Comparison of ENCODE assay signal across 8 cellular contexts in the genomic region with DNA sequence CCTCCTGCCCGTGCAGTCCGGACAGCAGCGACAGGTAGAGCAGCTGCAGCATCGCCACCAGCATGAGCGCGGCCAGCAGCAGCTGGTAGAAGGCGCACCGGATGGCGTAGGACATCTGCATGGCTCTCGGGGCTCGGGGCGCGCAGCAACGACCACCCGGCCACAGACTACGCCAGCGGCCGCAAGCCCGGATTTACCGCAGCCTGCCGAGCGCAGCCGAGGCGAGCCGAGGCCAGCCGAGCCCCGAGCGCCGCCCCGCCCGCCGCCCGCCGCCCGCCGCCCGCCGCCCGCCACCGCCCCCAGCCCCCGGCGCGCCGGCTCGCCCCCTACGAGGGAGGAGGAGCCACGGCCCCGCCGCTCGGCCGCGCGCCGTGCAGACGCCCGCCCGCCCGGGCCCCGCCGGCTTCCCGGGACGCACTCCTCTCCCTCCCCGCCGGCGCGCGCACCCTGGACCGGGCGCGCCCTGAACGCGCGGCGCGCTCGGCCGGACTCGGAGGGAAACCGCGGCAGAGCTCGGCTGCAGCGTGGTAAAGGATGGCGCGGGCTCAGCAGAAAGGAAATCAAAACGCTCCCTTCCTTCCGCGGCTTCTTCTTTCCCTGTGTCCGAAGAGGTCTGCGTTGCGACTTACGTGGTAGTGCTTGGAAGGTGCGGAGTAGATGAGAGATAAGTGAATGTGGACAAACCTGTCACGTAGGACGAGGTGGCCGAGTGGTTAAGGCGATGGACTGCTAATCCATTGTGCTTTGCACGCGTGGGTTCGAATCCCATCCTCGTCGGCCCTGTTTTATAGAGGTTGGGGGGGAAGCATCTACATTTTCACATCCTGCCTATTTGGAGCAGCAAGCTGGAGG. TPM values are rescaled to one million over a fixed set of nuclear protein-coding genes. Genes with fewer than 3 reads are reported as not detected.
A peak's percentile ranks its signal among the peaks of the same experiment; 100 is the strongest.
DNase-seq lines count a peak whose midpoint lies in the region; ATAC-seq and TF ChIP-seq lines count a peak whose summit lies in the region.

Gene B4GAT1 (minus strand): TSS at position 205 of the 852 bp plus-strand sequence. CDS start 84 bp downstream, at position 121.

- H3K4me1 Mint-ChIP-seq in activated T-helper 2 cell treated with anti-CD3 and anti-CD28 coated beads, Interferon-gamma antibody, Interleukin-2, Interleukin-4, amounts not matched to agents 10 μg/mL and 5 μg/mL and 100 μg/mL, durations not matched to agents 14 hours and 24 hours and 36 hours (ENCODE audit: low read depth), result peaks cover 32% of the 10 kb centered on the region
- H3K4me1 Mint-ChIP-seq in naive thymus-derived CD8-positive, alpha-beta T cell, result peaks cover 26 to 62% (median 48%) of the 10 kb centered on the region in 4 donors
- H3K4me1 Mint-ChIP-seq in stimulated activated effector memory CD8-positive, alpha-beta T cell treated with anti-CD3 and anti-CD28 coated beads, Interleukin-12 subunit alpha, Interleukin-12 subunit beta, amount 100 ng/mL, for 72 hours, result peaks cover 49% of the 10 kb centered on the region

- POLR2A ChIA-PET in AG04449 (lab: Yijun Ruan, JAX), result interaction anchor here (0.7 to 2.5 kb wide), 6 partner anchors 9 to 58 kb away, joined by 3 to 11 read pairs (median 4); partner anchors contain the start of genes CD248, RIN1 and YIF1A
- POLR2A ChIA-PET in naive thymus-derived CD8-positive, alpha-beta T cell (lab: Charles Lee), result interaction anchor here (0.6 to 5.8 kb wide), 10 partner anchors 9 to 1230 kb away, joined by 3 to 82 read pairs (median 6); partner anchors contain the start of genes CD248, RIN1, SLC29A2 and ZNHIT2

- peak within 1 kb of the TSS; percentile 97 for H3K9ac ChIP-seq in Karpas-422 (ENCODE audit: low read length)

- H3K9me3 Mint-ChIP-seq in activated T-helper 2 cell treated with anti-CD3 and anti-CD28 coated beads, Interferon-gamma antibody, Interleukin-2, Interleukin-4, amounts not matched to agents 10 μg/mL and 5 μg/mL and 100 μg/mL, durations not matched to agents 14 hours and 24 hours and 36 hours, result no peaks in the 10 kb centered on the region
- peaks cover 0 to 5% (median 0%) of the 10 kb centered on the region in 9 donors for H3K9me3 Mint-ChIP-seq in naive thymus-derived CD8-positive, alpha-beta T cell
- H3K9me3 Mint-ChIP-seq in stimulated activated effector memory CD8-positive, alpha-beta T cell treated with anti-CD3 and anti-CD28 coated beads, Interleukin-12 subunit alpha, Interleukin-12 subunit beta, amount 100 ng/mL, for 72 hours, result no peaks in the 10 kb centered on the region

- CTCF ChIA-PET in AG04449 (lab: Yijun Ruan, JAX), result interaction anchor here (1.0 to 11.7 kb wide), 10 partner anchors 9 to 279 kb away, joined by 3 to 129 read pairs (median 6); partner anchors contain the start of gene RIN1

- H3K79me2 ChIP-seq in Karpas-422 (ENCODE audit: low read length), result peaks cover 58% of the 10 kb centered on the region

- peaks cover 50% of the 10 kb centered on the region for H3K4me1 ChIP-seq in Karpas-422 (ENCODE audit: low read length)

- peaks cover 16% of the 10 kb centered on the region; the same call in 1 of the 2 replicates for H4K20me1 ChIP-seq in Karpas-422 (ENCODE audit: insufficient read depth, low read depth, low read length)

- no peaks in the 10 kb centered on the region for H3K9me2 ChIP-seq in Karpas-422 (replicated peaks; ENCODE audit: insufficient read depth, low read length)

- H3K4me2 ChIP-seq in Karpas-422 (ENCODE audit: low read depth, low read length, poor library complexity, severe bottlenecking), result peak within 1 kb of the TSS; percentile 99

- H3K27ac Mint-ChIP-seq in activated T-helper 2 cell treated with anti-CD3 and anti-CD28 coated beads, Interferon-gamma antibody, Interleukin-2, Interleukin-4, amounts not matched to agents 10 μg/mL and 5 μg/mL and 100 μg/mL, durations not matched to agents 14 hours and 24 hours and 36 hours, result peak within 1 kb of the TSS; percentile 89
- peak within 1 kb of the TSS; percentile 91 to 100 (median 98) for H3K27ac Mint-ChIP-seq in naive thymus-derived CD8-positive, alpha-beta T cell
- H3K27ac Mint-ChIP-seq in stimulated activated effector memory CD8-positive, alpha-beta T cell treated with anti-CD3 and anti-CD28 coated beads, Interleukin-12 subunit alpha, Interleukin-12 subunit beta, amount 100 ng/mL, for 72 hours, result peak within 1 kb of the TSS; percentile 99

- H3K4me3 Mint-ChIP-seq in activated T-helper 2 cell treated with anti-CD3 and anti-CD28 coated beads, Interferon-gamma antibody, Interleukin-2, Interleukin-4, amounts not matched to agents 10 μg/mL and 5 μg/mL and 100 μg/mL, durations not matched to agents 14 hours and 24 hours and 36 hours (ENCODE audit: low read depth), result peak within 1 kb of the TSS; percentile 93
- H3K4me3 Mint-ChIP-seq in naive thymus-derived CD8-positive, alpha-beta T cell, result peak within 1 kb of the TSS; percentile 84 to 97 (median 95)
- peak within 1 kb of the TSS; percentile 92 for H3K4me3 Mint-ChIP-seq in stimulated activated effector memory CD8-positive, alpha-beta T cell treated with anti-CD3 and anti-CD28 coated beads, Interleukin-12 subunit alpha, Interleukin-12 subunit beta, amount 100 ng/mL, for 72 hours

- peak within 1 kb of the TSS; percentile 89 for H3K4me3 ChIP-seq in AG04449 (ENCODE audit: low read depth, low read length)
- peak within 1 kb of the TSS; percentile 99 for H3K4me3 ChIP-seq in Karpas-422 (ENCODE audit: low read length)
- peak within 1 kb of the TSS; percentile 88 for H3K4me3 ChIP-seq in fibroblast of mammary gland (ENCODE audit: control insufficient read depth, low read depth, low read length)

- peaks cover 13% of the 10 kb centered on the region for H3K36me3 Mint-ChIP-seq in activated T-helper 2 cell treated with anti-CD3 and anti-CD28 coated beads, Interferon-gamma antibody, Interleukin-2, Interleukin-4, amounts not matched to agents 10 μg/mL and 5 μg/mL and 100 μg/mL, durations not matched to agents 14 hours and 24 hours and 36 hours (ENCODE audit: low read depth)
- H3K36me3 Mint-ChIP-seq in naive thymus-derived CD8-positive, alpha-beta T cell, result peaks cover 0 to 6% (median 0%) of the 10 kb centered on the region in 3 donors
- peaks cover 41% of the 10 kb centered on the region for H3K36me3 Mint-ChIP-seq in stimulated activated effector memory CD8-positive, alpha-beta T cell treated with anti-CD3 and anti-CD28 coated beads, Interleukin-12 subunit alpha, Interleukin-12 subunit beta, amount 100 ng/mL, for 72 hours

- TF ChIP-seq POLR2A in GM19193 (IDR thresholded peaks at IDR 0.05; ENCODE audit: extremely low read depth, insufficient read depth, insufficient read length), result peak; percentile 55

- peak within 1 kb of the TSS; percentile 96; the same call in 1 of the 2 replicates for H2AFZ ChIP-seq in Karpas-422 (ENCODE audit: low read length)

- no peaks in the 10 kb centered on the region for H3K36me3 ChIP-seq in Karpas-422 (ENCODE audit: insufficient read depth, low read length)

- H3K9me3 ChIP-seq in Karpas-422 (ENCODE audit: low read length), result no peaks in the 10 kb centered on the region

- no peaks in the 10 kb centered on the region for H3K27me3 ChIP-seq in Karpas-422 (ENCODE audit: low read length)

- TF ChIP-seq CTCF in AG04449 (IDR thresholded peaks at IDR 0.05; ENCODE audit: insufficient read depth, low read length, missing control alignments), result no peak
- TF ChIP-seq CTCF in fibroblast of mammary gland (conservative IDR thresholded peaks at IDR 0.05; ENCODE audit: control insufficient read depth, insufficient read depth, low read depth, low read length), result no peak

- ATAC-seq in naive thymus-derived CD8-positive, alpha-beta T cell, result peak; percentile 61 to 62
- ATAC-seq in stimulated activated effector memory CD8-positive, alpha-beta T cell treated with anti-CD3 and anti-CD28 coated beads, Interleukin-12 subunit alpha, Interleukin-12 subunit beta, amount 100 ng/mL, for 72 hours, result peak; percentile 71

- peak within 1 kb of the TSS; percentile 73 for H3K27ac ChIP-seq in Karpas-422 (ENCODE audit: low read length)

- peak; percentile 69 for DNase-seq in AG04449 (ENCODE audit: low read depth, low spot score)
- peak; percentile 90 for DNase-seq in Karpas-422
- DNase-seq in RPMI8226, result peak; percentile 95
- DNase-seq in activated T-helper 2 cell treated with anti-CD3 and anti-CD28 coated beads, Interferon-gamma antibody, Interleukin-2, Interleukin-4, amounts not matched to agents 10 μg/mL and 5 μg/mL and 100 μg/mL, durations not matched to agents 14 hours and 24 hours and 36 hours (ENCODE audit: low spot score), result peak; percentile 77
- DNase-seq in fibroblast of mammary gland (ENCODE audit: low read depth), result peak; percentile 92
- DNase-seq in naive thymus-derived CD8-positive, alpha-beta T cell, result peak; percentile 58 to 93 (median 86)
- peak; percentile 89 to 96 for DNase-seq in stimulated activated effector memory CD8-positive, alpha-beta T cell treated with anti-CD3 and anti-CD28 coated beads, Interleukin-12 subunit alpha, Interleukin-12 subunit beta, amount 100 ng/mL, for 72 hours (ENCODE audit: low spot score in 2 of 2)

- H3K27me3 Mint-ChIP-seq in activated T-helper 2 cell treated with anti-CD3 and anti-CD28 coated beads, Interferon-gamma antibody, Interleukin-2, Interleukin-4, amounts not matched to agents 10 μg/mL and 5 μg/mL and 100 μg/mL, durations not matched to agents 14 hours and 24 hours and 36 hours (ENCODE audit: low read depth), result no peaks in the 10 kb centered on the region
- peaks cover 0 to 4% (median 0%) of the 10 kb centered on the region in 5 donors for H3K27me3 Mint-ChIP-seq in naive thymus-derived CD8-positive, alpha-beta T cell

- intact Hi-C loops in activated T-helper 2 cell treated with anti-CD3 and anti-CD28 coated beads, Interferon-gamma antibody, Interleukin-2, Interleukin-4, amounts not matched to agents 10 μg/mL and 5 μg/mL and 100 μg/mL, durations not matched to agents 14 hours and 24 hours and 36 hours (cut with micrococcal nuclease), result loop anchor here (5.0 kb wide), 1 partner anchor 495 kb away; the partner anchor contains the start of gene RCE1

RNA-seq across cellular contexts. Expression of gene B4GAT1, which starts in this region (rescaled TPM):
- 10.6 and 11.9 TPM in 2 replicates for total RNA-seq in Karpas-422 (2014; rRNA removed; shearing (Covaris generic); ENCODE audit: low replicate concordance)
- 10.5 and 11.0 TPM in 2 replicates for total RNA-seq in activated T-helper 2 cell treated with anti-CD3 and anti-CD28 coated beads, Interferon-gamma antibody, Interleukin-2, Interleukin-4, amounts not matched to agents 10 μg/mL and 5 μg/mL and 100 μg/mL, durations not matched to agents 14 hours and 24 hours and 36 hours
- 1 to 10 TPM; 7.2 to 7.5 TPM for total RNA-seq in naive thymus-derived CD8-positive, alpha-beta T cell
- 10 to 100 TPM in 1 of 3 donors, 1 to 10 TPM in 2; 7.1 to 12.1 (median 8.5) TPM for polyA plus RNA-seq in naive thymus-derived CD8-positive, alpha-beta T cell

Comparison
In these comparisons a context has a peak if more than half of its experiments do, and no peak if none do; other contexts are left out.
1. Peak in every context shown above with its lines: DNase-seq, ATAC-seq, H3K4me3 ChIP-seq and H3K27ac ChIP-seq.